Comparison of ENCODE assay signal across 9 cellular contexts in genomic region chr18:23584019-23584970, GRCh38. TPM values are rescaled to one million over a fixed set of nuclear protein-coding genes. Genes with fewer than 3 reads are reported as not detected.
DNase-seq lines count a peak whose midpoint lies in the region; ATAC-seq lines count a peak whose summit lies in the region.
"Had no signal": no experiment of that assay in that cellular context is flagged by ENCODE, and none has a peak within 500 bp of the region (broad histone marks: within the 10 kb centered on the region; RNA-seq: fewer than 3 reads in every experiment).

No MANE protein-coding gene starts in this region.

- CTCF ChIA-PET in activated CD8-positive, alpha-beta memory T cell treated with anti-CD3 and anti-CD28 coated beads, Interleukin-2, amount 10 ng/mL, durations not matched to agents 7 days and 5 days (lab: Charles Lee), result interaction anchor here (0.6 to 10.4 kb wide), 7 partner anchors 9 to 345 kb away, joined by 3 to 86 read pairs (median 8); no protein-coding TSS in a partner anchor

- no peak for DNase-seq in activated CD8-positive, alpha-beta memory T cell treated with anti-CD3 and anti-CD28 coated beads, Interleukin-2, amount 10 ng/mL, durations not matched to agents 7 days and 5 days
- DNase-seq in activated CD8-positive, alpha-beta memory T cell treated with anti-CD3 and anti-CD28 coated beads, Interleukin-2, amount 50 U/mL, for 4 hours, result no peak
- no peak for DNase-seq in immature natural killer cell
- peak; percentile 76 for DNase-seq in superior temporal gyrus (ENCODE audit: extremely low spot score)
- DNase-seq: stimulated activated CD4-positive, alpha-beta T cell treated with anti-CD3 and anti-CD28 coated beads, Interleukin-15, amount 100 ng/mL, for 24 hours had no signal

- H3K9me3 Mint-ChIP-seq in activated CD8-positive, alpha-beta memory T cell treated with anti-CD3 and anti-CD28 coated beads, Interleukin-2, amount 10 ng/mL, durations not matched to agents 7 days and 5 days (ENCODE audit: low read depth), result no peaks in the 10 kb centered on the region
- no peaks in the 10 kb centered on the region for H3K9me3 Mint-ChIP-seq in activated naive CD8-positive, alpha-beta T cell (ENCODE audit: low read depth)
- H3K9me3 Mint-ChIP-seq in immature natural killer cell, result no peaks in the 10 kb centered on the region

- H3K27ac Mint-ChIP-seq in activated CD8-positive, alpha-beta memory T cell treated with anti-CD3 and anti-CD28 coated beads, Interleukin-2, amount 10 ng/mL, durations not matched to agents 7 days and 5 days, result no peak overlapping the region
- no peak overlapping the region for H3K27ac Mint-ChIP-seq in activated naive CD8-positive, alpha-beta T cell
- peak overlapping the region; percentile 82 to 98 (median 94) for H3K27ac Mint-ChIP-seq in immature natural killer cell

- peak overlapping the region; percentile 9 for H3K4me3 Mint-ChIP-seq in activated CD8-positive, alpha-beta memory T cell treated with anti-CD3 and anti-CD28 coated beads, Interleukin-2, amount 10 ng/mL, durations not matched to agents 7 days and 5 days
- H3K4me3 Mint-ChIP-seq in activated naive CD8-positive, alpha-beta T cell, result peak overlapping the region; percentile 27
- H3K4me3 Mint-ChIP-seq in immature natural killer cell, result peak overlapping the region; percentile 94 to 100 (median 96)

- peaks cover 48% of the 10 kb centered on the region for H3K4me1 Mint-ChIP-seq in activated CD8-positive, alpha-beta memory T cell treated with anti-CD3 and anti-CD28 coated beads, Interleukin-2, amount 10 ng/mL, durations not matched to agents 7 days and 5 days
- peaks cover 52% of the 10 kb centered on the region for H3K4me1 Mint-ChIP-seq in activated naive CD8-positive, alpha-beta T cell (ENCODE audit: low read depth)
- peaks cover 68 to 71% of the 10 kb centered on the region in 2 donors for H3K4me1 Mint-ChIP-seq in immature natural killer cell

- peaks cover 9% of the 10 kb centered on the region for H3K36me3 Mint-ChIP-seq in activated CD8-positive, alpha-beta memory T cell treated with anti-CD3 and anti-CD28 coated beads, Interleukin-2, amount 10 ng/mL, durations not matched to agents 7 days and 5 days
- H3K36me3 Mint-ChIP-seq in activated naive CD8-positive, alpha-beta T cell, result peaks cover 7% of the 10 kb centered on the region
- H3K36me3 Mint-ChIP-seq in immature natural killer cell, result peaks cover 4 to 8% (median 7%) of the 10 kb centered on the region in 3 donors

- no peak for ATAC-seq in activated CD8-positive, alpha-beta memory T cell treated with anti-CD3 and anti-CD28 coated beads, Interleukin-2, amount 10 ng/mL, durations not matched to agents 7 days and 5 days
- no peak for ATAC-seq in GM21737 (IDR thresholded peaks at IDR 0.05; ENCODE audit: unreplicated experiment)
- no peak for ATAC-seq in HG02885 (IDR thresholded peaks at IDR 0.05; ENCODE audit: poor library complexity, unreplicated experiment)
- ATAC-seq in HG03469 (IDR thresholded peaks at IDR 0.05; ENCODE audit: unreplicated experiment), result no peak

- H3K27me3 Mint-ChIP-seq in activated CD8-positive, alpha-beta memory T cell treated with anti-CD3 and anti-CD28 coated beads, Interleukin-2, amount 10 ng/mL, durations not matched to agents 7 days and 5 days, result no peaks in the 10 kb centered on the region
- H3K27me3 Mint-ChIP-seq in activated naive CD8-positive, alpha-beta T cell, result no peaks in the 10 kb centered on the region
- peaks cover 5 to 21% (median 19%) of the 10 kb centered on the region in 3 donors for H3K27me3 Mint-ChIP-seq in immature natural killer cell (ENCODE audit: low read depth in 3 of 3)

RNA-seq across cellular contexts. Expression of gene NPC1, which starts 2.0 kb away (rescaled TPM):
- 10 to 100 TPM; 36.1 to 37.4 TPM for total RNA-seq in activated CD8-positive, alpha-beta memory T cell treated with anti-CD3 and anti-CD28 coated beads, Interleukin-2, amount 10 ng/mL, durations not matched to agents 7 days and 5 days
- polyA plus RNA-seq in immature natural killer cell, result 10 to 100 TPM; 25.1 to 83.2 (median 47.2) TPM

Comparison
In these comparisons a context has a peak if more than half of its experiments do, and no peak if none do; other contexts are left out.
1. H3K27ac Mint-ChIP-seq: peak in immature natural killer cell (6 of 6); none in activated CD8-positive, alpha-beta memory T cell treated with anti-CD3 and anti-CD28 coated beads, Interleukin-2, amount 10 ng/mL, durations not matched to agents 7 days and 5 days (single experiment) and activated naive CD8-positive, alpha-beta T cell (single experiment).
2. H3K4me3 Mint-ChIP-seq: peak in every context shown above with its lines; median percentile 96 in immature natural killer cell; 27 in activated naive CD8-positive, alpha-beta T cell; 9 in activated CD8-positive, alpha-beta memory T cell treated with anti-CD3 and anti-CD28 coated beads, Interleukin-2, amount 10 ng/mL, durations not matched to agents 7 days and 5 days.